28 cellular contexts compared by ENCODE assay signal in the genomic region with DNA sequence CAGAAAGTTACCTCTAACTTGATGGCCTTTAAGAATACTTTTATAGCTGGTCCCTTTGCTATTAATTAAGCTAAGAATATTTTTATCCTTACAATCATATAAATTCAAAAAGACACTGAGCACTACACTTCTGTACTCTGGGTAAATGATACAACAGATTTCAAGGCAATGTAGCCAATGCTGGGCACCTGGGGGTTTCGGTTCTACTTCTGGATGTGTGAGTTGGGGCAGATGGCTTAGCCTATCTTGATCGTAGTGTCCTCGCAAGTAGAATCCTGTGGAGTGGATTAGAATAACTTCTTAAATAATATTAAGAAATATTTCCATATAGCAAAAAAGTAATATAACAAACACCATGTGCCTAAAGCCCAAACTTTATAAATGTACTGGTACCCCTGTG.
"Had no signal": no experiment of that assay in that cellular context is flagged by ENCODE, and none has a peak within 500 bp of the region (broad histone marks: within the 10 kb centered on the region; RNA-seq: fewer than 3 reads in every experiment).

No MANE protein-coding gene starts in this region.

- H3K4me3 ChIP-seq: hepatocyte, left lung, lower lobe of right lung, neural progenitor cell, ovary, right atrium auricular region, right lobe of liver, smooth muscle cell, tibial nerve, uterus had no signal

- H3K27me3 ChIP-seq: hepatocyte, left lung, neural progenitor cell, ovary, right atrium auricular region, right lobe of liver, tibial nerve, uterus had no signal

- H3K4me1 ChIP-seq: left lung, lower lobe of right lung, neural progenitor cell, right atrium auricular region, uterus had no signal

- H3K36me3 ChIP-seq: left lung, lower lobe of right lung, neural progenitor cell, neutrophil, ovary, right atrium auricular region, right lobe of liver, tibial nerve, uterus had no signal

- H2AFZ ChIP-seq: hepatocyte, neural progenitor cell had no signal

- H3K79me2 ChIP-seq: hepatocyte had no signal

- H3K27ac ChIP-seq: hepatocyte, left lung, lower lobe of right lung, neural progenitor cell, neutrophil, ovary, right atrium auricular region, right lobe of liver, tibial nerve, uterus had no signal

- H3K9ac ChIP-seq: neural progenitor cell had no signal

- DNase-seq: islet precursor cell; kidney glomerular epithelial cell; left cardiac atrium; left lung; lower lobe of right lung; mammary epithelial cell; mesenchymal stem cell; naive B cell; natural killer cell; nephron progenitor cell; occipital lobe; ovary; right lobe of liver; stimulated activated CD4-positive, alpha-beta T cell treated with anti-CD3 and anti-CD28 coated beads, Interleukin-1b, Interleukin-23, amount 100 ng/mL, for 48 hours; stimulated activated CD4-positive, alpha-beta T cell treated with anti-CD3 and anti-CD28 coated beads, Interleukin-2, amount 100 ng/mL, for 48 hours; stimulated activated CD4-positive, alpha-beta T cell treated with anti-CD3 and anti-CD28 coated beads, Interleukin-4, amount 100 ng/mL, for 4 hours; stimulated activated CD8-positive, alpha-beta memory T cell treated with anti-CD3 and anti-CD28 coated beads, Interleukin-4, amount 100 ng/mL, for 48 hours; stimulated activated naive CD4-positive, alpha-beta T cell treated with Interleukin-2 at 50 U/mL for 16 hours; stimulated activated naive CD8-positive, alpha-beta T cell treated with anti-CD3 and anti-CD28 coated beads, Interleukin-15, amount 100 ng/mL, for 72 hours; substantia nigra; uterus had no signal

- H3K4me2 ChIP-seq: hepatocyte, neural progenitor cell, smooth muscle cell had no signal

- ATAC-seq: left cardiac atrium; left lung; natural killer cell; right lobe of liver; stimulated activated memory B cell treated with anti-CD40 and anti-IgM and Interleukin-4, amounts not matched to agents 10 μg/mL and 1 μg/mL and 100 μg/mL, for 72 hours; stimulated activated naive CD8-positive, alpha-beta T cell treated with anti-CD3 and anti-CD28 coated beads, Interleukin-15, amount 100 ng/mL, for 72 hours had no signal

- H3K9me3 ChIP-seq: left lung, lower lobe of right lung, neutrophil, ovary, right atrium auricular region, right lobe of liver, tibial nerve, uterus had no signal
